In the genomic region with DNA sequence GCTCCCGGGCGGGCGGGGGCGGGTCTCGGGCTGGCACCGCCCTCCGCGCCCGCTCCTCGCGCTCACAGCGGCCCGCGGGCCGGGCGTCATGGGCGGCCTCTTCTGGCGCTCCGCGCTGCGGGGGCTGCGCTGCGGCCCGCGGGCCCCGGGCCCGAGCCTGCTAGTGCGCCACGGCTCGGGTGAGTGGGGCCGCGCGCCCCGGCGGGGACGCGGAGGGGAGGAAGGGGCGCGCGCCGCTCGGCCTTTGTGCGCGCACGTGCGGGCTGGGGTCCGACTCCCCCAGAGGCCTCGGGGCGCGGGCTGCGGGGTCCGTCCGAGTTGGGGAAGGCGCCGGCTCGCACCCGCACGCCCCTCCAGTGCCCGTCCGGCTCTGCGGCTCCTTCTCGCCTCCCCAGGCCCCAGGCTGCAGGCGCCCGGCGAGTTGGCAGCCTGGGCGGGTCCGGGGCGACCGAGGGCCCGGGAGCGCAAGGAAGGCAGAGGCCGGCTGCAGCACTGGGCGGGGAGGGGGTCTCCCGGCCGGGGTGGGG, we compare ENCODE assay signal across 8 cellular contexts. TPM values are rescaled to one million over a fixed set of nuclear protein-coding genes. Genes with fewer than 3 reads are reported as not detected.
DNase-seq lines count a peak whose midpoint lies in the region; ATAC-seq and TF ChIP-seq lines count a peak whose summit lies in the region.

A gene (plus strand): TSS at position 65 of the 527 bp plus-strand sequence. CDS start 24 bp downstream, at position 89.

- H3K9ac ChIP-seq in NT2/D1 (ENCODE audit: insufficient read length, low read depth) (peak within 1 kb of the TSS; percentile 93), mammary epithelial cell (ENCODE audit: insufficient read depth, low read length) (no peak within 1 kb of the TSS)

- TF ChIP-seq CTCF in mammary epithelial cell (conservative IDR thresholded peaks at IDR 0.05 in 1 of 2, IDR thresholded peaks at IDR 0.05 in 1 of 2; ENCODE audit: extremely low read depth in 1 of 2, insufficient read depth in 1 of 2, low read depth in 1 of 2, low read length in 2 of 2): no peak

- H3K79me2 ChIP-seq in mammary epithelial cell (ENCODE audit: insufficient read depth, low read length): no peaks in the 10 kb centered on the region

- in situ Hi-C loops in mammary epithelial cell (cut with MboI; ENCODE audit: low sequenced_read_pairs in 2 of 2): no loop called here

- 0% methylated on average over 1 of the region's 75 CpGs for WGBS in mammary epithelial cell (ENCODE audit: low coverage, missing lambda C conversion rate)

- no peaks in the 10 kb centered on the region for H4K20me1 ChIP-seq in mammary epithelial cell (ENCODE audit: insufficient read depth, low read length)

- CTCF ChIA-PET in mammary epithelial cell (lab: Charles Lee; ENCODE audit: low non-redundant PET): interaction anchor here (0.8 kb wide), 1 partner anchor 27 kb away, joined by 3 read pairs; no protein-coding TSS in a partner anchor

- peaks cover 19% of the 10 kb centered on the region for H3K4me1 ChIP-seq in NT2/D1 (ENCODE audit: insufficient read depth, insufficient read length)
- H3K4me1 ChIP-seq in mammary epithelial cell (ENCODE audit: insufficient read depth, low read length): peaks cover 6% of the 10 kb centered on the region

- H3K27ac ChIP-seq in mammary epithelial cell (ENCODE audit: insufficient read depth, low read depth, low read length): no peak within 1 kb of the TSS

- peaks cover 29% of the 10 kb centered on the region for H3K36me3 ChIP-seq in NT2/D1 (ENCODE audit: insufficient read depth, insufficient read length, low read length)
- no peaks in the 10 kb centered on the region for H3K36me3 ChIP-seq in mammary epithelial cell (ENCODE audit: insufficient read depth, low read length)

- H3K4me2 ChIP-seq in mammary epithelial cell (ENCODE audit: insufficient read depth, low read depth, low read length): peak within 1 kb of the TSS; percentile 92

- DNase-seq in activated CD4-positive, alpha-beta T cell treated with anti-CD3 and anti-CD28 coated beads for 48 hours: peak; percentile 34
- no peak for DNase-seq in activated CD4-positive, alpha-beta T cell treated with anti-CD3 and anti-CD28 coated beads, Interleukin-2, amount 50 U/mL, for 48 hours
- no peak for DNase-seq in NT2/D1 (ENCODE audit: low read depth, low spot score)
- DNase-seq in mammary epithelial cell: no peak
- DNase-seq in kidney tubule cell (ENCODE audit: low spot score): peak; percentile 30
- peak; percentile 36 for DNase-seq in stimulated activated naive CD8-positive, alpha-beta T cell treated with anti-CD3 and anti-CD28 coated beads, Interleukin-15, Interleukin-2, amounts not matched to agents 100 U/mL and 50 U/mL, for 24 hours
- DNase-seq in HPDE6-E6E7 (ENCODE audit: extremely low spot score): no peak
- no peak for DNase-seq in COR-L47 (lab: John Stamatoyannopoulos, UW)

- peaks cover 4% of the 10 kb centered on the region; the same call in 1 of the 2 replicates for H3K9me3 ChIP-seq in NT2/D1 (ENCODE audit: insufficient read depth, low read length)
- peaks cover 4% of the 10 kb centered on the region for H3K9me3 ChIP-seq in mammary epithelial cell (replicated peaks; ENCODE audit: insufficient read depth, low read length)

- H2AFZ ChIP-seq in mammary epithelial cell (ENCODE audit: low read depth, low read length): peak within 1 kb of the TSS; percentile 83

- H3K27me3 ChIP-seq in NT2/D1 (ENCODE audit: insufficient read depth, insufficient read length) (no peaks in the 10 kb centered on the region), mammary epithelial cell (ENCODE audit: insufficient read depth, low read length) (no peaks in the 10 kb centered on the region)

- dilution Hi-C loops in mammary epithelial cell (cut with HindIII; ENCODE audit: low sequenced_read_pairs): no loop called here

- no TSS peak for BruUV-seq in mammary epithelial cell (replicated peaks; lab: Mats Ljungman, UMichigan)

- intact Hi-C loops in mammary epithelial cell (cut with micrococcal nuclease): no loop called here

- H3K4me3 ChIP-seq in NT2/D1 (ENCODE audit: insufficient read length, low read depth): peak within 1 kb of the TSS; percentile 63
- peak within 1 kb of the TSS in 2 of 3 experiments; percentile 47 to 69 for H3K4me3 ChIP-seq in mammary epithelial cell (replicated peaks in 1 of 3; ENCODE audit: insufficient read depth in 1 of 3, low read depth in 2 of 3, low read length in 3 of 3)

- no peak for ATAC-seq in stimulated activated naive CD8-positive, alpha-beta T cell treated with anti-CD3 and anti-CD28 coated beads, Interleukin-15, Interleukin-2, amounts not matched to agents 100 U/mL and 50 U/mL, for 24 hours

RNA-seq across cellular contexts. Expression of the gene that starts here (rescaled TPM):
- 10 to 100 TPM; 64.7 to 74.4 TPM for total RNA-seq in mammary epithelial cell
- polyA plus RNA-seq in mammary epithelial cell: 88.6 TPM
- 35.0 TPM for polyA minus RNA-seq in mammary epithelial cell

Comparison
In these comparisons a context has a peak if more than half of its experiments do, and no peak if none do; other contexts are left out.
1. DNase-seq: peak in activated CD4-positive, alpha-beta T cell treated with anti-CD3 and anti-CD28 coated beads for 48 hours (single experiment), kidney tubule cell (single experiment) and stimulated activated naive CD8-positive, alpha-beta T cell treated with anti-CD3 and anti-CD28 coated beads, Interleukin-15, Interleukin-2, amounts not matched to agents 100 U/mL and 50 U/mL, for 24 hours (single experiment); none in activated CD4-positive, alpha-beta T cell treated with anti-CD3 and anti-CD28 coated beads, Interleukin-2, amount 50 U/mL, for 48 hours (0 of 2), NT2/D1 (single experiment), mammary epithelial cell (single experiment), HPDE6-E6E7 (single experiment) and COR-L47 (single experiment).